24 cellular contexts compared by ENCODE assay signal in the genomic region with DNA sequence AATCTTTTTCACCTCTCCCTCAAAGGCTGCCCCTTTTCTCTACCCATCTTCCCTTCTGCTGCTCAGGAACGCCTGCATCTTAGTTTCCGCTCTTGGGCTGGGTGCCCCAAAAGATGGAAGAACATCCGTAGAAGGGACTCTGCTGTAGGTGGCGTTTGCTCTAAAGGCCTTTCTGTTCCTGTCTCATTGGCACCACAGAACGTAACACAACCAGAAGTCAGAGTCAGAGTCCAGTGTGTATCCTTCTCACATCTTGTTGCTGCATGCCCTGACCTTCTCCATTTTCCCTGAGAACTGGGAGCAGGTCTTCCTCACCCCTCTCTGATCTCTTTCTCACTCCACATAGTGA.
DNase-seq lines count a peak whose midpoint lies in the region; ATAC-seq, FAIRE-seq and TF ChIP-seq lines count a peak whose summit lies in the region.
"Had no signal": no experiment of that assay in that cellular context is flagged by ENCODE, and none has a peak within 500 bp of the region (broad histone marks: within the 10 kb centered on the region; RNA-seq: fewer than 3 reads in every experiment).

No MANE protein-coding gene starts in this region.

- H3K36me3 Mint-ChIP-seq in neural crest cell (ENCODE audit: low read depth) = no peaks in the 10 kb centered on the region
- H3K36me3 Mint-ChIP-seq: CD4-positive, CD25-positive, alpha-beta regulatory T cell had no signal

- H2AFZ ChIP-seq in H1 (ENCODE audit: low read length) (no peak overlapping the region), smooth muscle cell (ENCODE audit: low read depth) (no peak overlapping the region)

- intact Hi-C loops in thyroid gland (cut with DNase I) = no loop called here

- H3K4ac ChIP-seq in H1 (replicated peaks; ENCODE audit: insufficient read length, low read depth, low read length) = no peak overlapping the region

- no peak overlapping the region for H3K27ac Mint-ChIP-seq in neural crest cell (ENCODE audit: unreplicated experiment)
- H3K27ac Mint-ChIP-seq: CD4-positive, CD25-positive, alpha-beta regulatory T cell had no signal

- TF ChIP-seq POLR2A in H1 (IDR thresholded peaks at IDR 0.05; ENCODE audit: control extremely low read depth in 1 of 2, low read depth in 2 of 2, low read length in 2 of 2) (no peak), thyroid gland (IDR thresholded peaks at IDR 0.05) (no peak)

- no peak overlapping the region for H3K4me3 ChIP-seq in HEK293 (ENCODE audit: low read depth, low read length)
- peak overlapping the region in 1 of 4 experiments; percentile 45; a peak in 1 of 8 replicates for H3K4me3 ChIP-seq in H1 (ENCODE audit: extremely low read depth in 1 of 4, insufficient read depth in 2 of 4, low read depth in 3 of 4, low read length in 4 of 4)
- no peak overlapping the region for H3K4me3 ChIP-seq in thyroid gland (replicated peaks in 1 of 3)
- H3K4me3 ChIP-seq in smooth muscle cell = no peak overlapping the region
- H3K4me3 ChIP-seq: BLaER1, HAP-1, SJCRH30 had no signal

- H3K23ac ChIP-seq in H1 (ENCODE audit: insufficient read length) = no peak overlapping the region

- no peaks in the 10 kb centered on the region for H3F3A ChIP-seq in smooth muscle cell (ENCODE audit: low read depth)

- FAIRE-seq in H1 (lab: Jason Lieb, UNC) = no peak
- FAIRE-seq: GM12892, GM19239 had no signal

- TF ChIP-seq EP300 in H1 (IDR thresholded peaks at IDR 0.05; ENCODE audit: borderline replicate concordance in 1 of 2, low read depth in 2 of 2, low read length in 2 of 2) = no peak

- H3K27me3 Mint-ChIP-seq in neural crest cell (ENCODE audit: low read depth) = peaks cover 74% of the 10 kb centered on the region

- peak overlapping the region; percentile 12 for H4K91ac ChIP-seq in H1 (replicated peaks; ENCODE audit: insufficient read length, low read length)

- no peak overlapping the region for H4K5ac ChIP-seq in H1 (ENCODE audit: insufficient read length, low read depth, low read length)

- H3K79me2 ChIP-seq in H1 (ENCODE audit: control insufficient read depth in 1 of 2, insufficient read depth in 2 of 2, low read length in 2 of 2) (peaks cover 0 to 3% of the 10 kb centered on the region in 2 experiments; a peak in 2 of 4 replicates), smooth muscle cell (ENCODE audit: low read depth) (no peaks in the 10 kb centered on the region)

- H3K18ac ChIP-seq in H1 (ENCODE audit: extremely low read depth, low read length) = peak overlapping the region; percentile 85

- TF ChIP-seq CTCF in HEK293 (tag by site-specific recombination; IDR thresholded peaks at IDR 0.05) = no peak
- no peak for TF ChIP-seq CTCF in H1 (IDR thresholded peaks at IDR 0.05; ENCODE audit: control extremely low read depth in 1 of 3, insufficient read depth in 1 of 3, low read depth in 1 of 3, low read length in 3 of 3)
- no peak for TF ChIP-seq CTCF in neural crest cell (conservative IDR thresholded peaks at IDR 0.05)
- no peak for TF ChIP-seq CTCF in thyroid gland (IDR thresholded peaks at IDR 0.05)
- no peak for TF ChIP-seq CTCF in smooth muscle cell (IDR thresholded peaks at IDR 0.05; ENCODE audit: borderline replicate concordance, insufficient read depth, poor library complexity, severe bottlenecking)

- no peak for TF ChIP-seq RAD21 in H1 (IDR thresholded peaks at IDR 0.05 in 1 of 2, conservative IDR thresholded peaks at IDR 0.05 in 1 of 2; ENCODE audit: low read depth in 2 of 2, low read length in 2 of 2)

- H4K8ac ChIP-seq in H1 (ENCODE audit: extremely low read depth, insufficient read depth, low read length) = no peak overlapping the region

- no peak overlapping the region for H2BK120ac ChIP-seq in H1 (replicated peaks; ENCODE audit: low read depth, low read length)

- peak overlapping the region; percentile 44 for H2BK20ac ChIP-seq in H1 (ENCODE audit: low read length)

- 95% methylated on average over 5 of the region's 5 CpGs; no CpG with 5 or more reads in 1 of the 2 experiments for WGBS in H1 (ENCODE audit: extremely low coverage in 1 of 2, insufficient coverage in 1 of 2, insufficient read length in 1 of 2, insufficient replicate concordance in 2 of 2, low coverage in 1 of 2, low lambda C conversion rate in 2 of 2, missing lambda C conversion rate in 1 of 2), 2 experiments
- WGBS in thyroid gland, 2 donors = 89 to 93% methylated on average over 5 of the region's 5 CpGs
- WGBS in smooth muscle cell (ENCODE audit: low lambda C conversion rate) = 96% methylated on average over 5 of the region's 5 CpGs

- no peak for ATAC-seq in GM18520 (IDR thresholded peaks at IDR 0.05; ENCODE audit: unreplicated experiment)
- ATAC-seq: PC-3, SK-N-SH treated with all-trans-retinoic acid at 6 μM for 48 hours had no signal

- POLR2A ChIA-PET in HEK293 (lab: Yijun Ruan, JAX) (no interaction called here), H1 (lab: Charles Lee; ENCODE audit: partially characterized antibody) (interaction anchor here (1.0 kb wide), 1 partner anchor 35 kb away, joined by 3 read pairs; no protein-coding TSS in a partner anchor)

- H4K20me1 ChIP-seq in H1 (replicated peaks in 1 of 2; ENCODE audit: control insufficient read depth in 1 of 2, insufficient read depth in 2 of 2, low read length in 2 of 2) (no peaks in the 10 kb centered on the region), smooth muscle cell (ENCODE audit: low read depth) (no peaks in the 10 kb centered on the region)
- H4K20me1 ChIP-seq: BLaER1 had no signal

- H2BK15ac ChIP-seq in H1 (ENCODE audit: low read length) = 0 out of 2 replicates have a peak overlapping the region, but pooled peaks have one; percentile 7

- DNase-seq in H1 (ENCODE audit: low read depth in 1 of 2, low spot score in 2 of 2) (no peak), neural crest cell (ENCODE audit: low read depth, low spot score) (no peak), thyroid gland (no peak), SKM-1 treated with dmso at 0.1 percent for 144 hours (lab: John Stamatoyannopoulos, UW; ENCODE audit: unreplicated experiment) (no peak), smooth muscle cell (lab: John Stamatoyannopoulos, UW; ENCODE audit: unreplicated experiment) (no peak)
- DNase-seq: CD4-positive, CD25-positive, alpha-beta regulatory T cell; DMS153; DND-41; KG1; MM.1S; NCI-H1048; NCI-H1417 treated with DMSO at 0.1 percent for 48 hours; NCI-H187 treated with DMSO at 0.1 percent for 48 hours; NCI-H748 treated with DMSO at 0.1 percent for 48 hours; PC-3; SJCRH30 had no signal

- H3K36me3 ChIP-seq in HEK293 (ENCODE audit: control insufficient read depth in 2 of 2, insufficient read depth in 1 of 2, low read length in 2 of 2) (no peaks in the 10 kb centered on the region), H1 (ENCODE audit: control insufficient read depth in 2 of 4, insufficient read depth in 4 of 4, low read length in 3 of 4) (no peaks in the 10 kb centered on the region), thyroid gland (no peaks in the 10 kb centered on the region), smooth muscle cell (ENCODE audit: low read depth) (no peaks in the 10 kb centered on the region)
- H3K36me3 ChIP-seq: BLaER1, HAP-1, SJCRH30 had no signal

- no peak overlapping the region for H2AK5ac ChIP-seq in H1 (ENCODE audit: low read depth, low read length)

- CTCF ChIA-PET in HEK293 (lab: Yijun Ruan, JAX) = no interaction called here
- CTCF ChIA-PET in H1 (lab: Charles Lee; ENCODE audit: partially characterized antibody) = interaction anchor here (1.1 to 2.4 kb wide), 2 partner anchors 34 to 130 kb away, joined by 4 to 7 read pairs; no protein-coding TSS in a partner anchor

- H3K9ac ChIP-seq in H1 (replicated peaks in 1 of 4; ENCODE audit: extremely low read depth in 1 of 4, low read depth in 3 of 4, low read length in 3 of 4) (no peak overlapping the region), smooth muscle cell (ENCODE audit: low read depth) (no peak overlapping the region)
- H3K9ac ChIP-seq: BLaER1 had no signal

- no peaks in the 10 kb centered on the region for H3K4me1 ChIP-seq in HEK293 (ENCODE audit: control insufficient read depth, insufficient read depth, low read length)
- H3K4me1 ChIP-seq in H1 (replicated peaks in 1 of 4; ENCODE audit: control insufficient read depth in 3 of 4, insufficient read depth in 4 of 4, low read length in 3 of 4) = peaks cover 21 to 50% (median 41%) of the 10 kb centered on the region in 4 experiments
- no peaks in the 10 kb centered on the region for H3K4me1 ChIP-seq in thyroid gland
- peaks cover 5% of the 10 kb centered on the region for H3K4me1 ChIP-seq in smooth muscle cell (ENCODE audit: low read depth)

- H3K27me3 ChIP-seq in H1 (replicated peaks in 1 of 4; ENCODE audit: control insufficient read depth in 3 of 4, extremely low read depth in 1 of 4, insufficient read depth in 3 of 4, low read length in 3 of 4) (peaks cover 0 to 17% (median 11%) of the 10 kb centered on the region in 4 experiments; a peak in 5 of 7 replicates), thyroid gland (no peaks in the 10 kb centered on the region), smooth muscle cell (ENCODE audit: low read depth) (peaks cover 60% of the 10 kb centered on the region)
- H3K27me3 ChIP-seq: BLaER1 had no signal

- no peak overlapping the region for H3K27ac ChIP-seq in HEK293 (ENCODE audit: extremely low read depth, low read depth, low read length)
- H3K27ac ChIP-seq in H1 (ENCODE audit: low read depth, low read length) = no peak overlapping the region
- peak overlapping the region; percentile 94 for H3K27ac ChIP-seq in temporal lobe (ENCODE audit: low read depth, low read length)
- H3K27ac ChIP-seq in thyroid gland = no peak overlapping the region
- H3K27ac ChIP-seq in smooth muscle cell (ENCODE audit: low read depth) = no peak overlapping the region
- H3K27ac ChIP-seq: BLaER1, SJCRH30 had no signal

- H3K23me2 ChIP-seq in H1 (ENCODE audit: low read depth, low read length) = no peaks in the 10 kb centered on the region; the same call in 1 of the 2 replicates

- no peak overlapping the region for H3K14ac ChIP-seq in H1 (ENCODE audit: insufficient read length)

- no peaks in the 10 kb centered on the region for H3K9me3 ChIP-seq in HEK293 (ENCODE audit: control insufficient read depth, insufficient read depth, low read depth, low read length)
- H3K9me3 ChIP-seq in H1 (ENCODE audit: insufficient read depth in 2 of 2, low read depth in 1 of 2, low read length in 1 of 2) = no peaks in the 10 kb centered on the region
- no peaks in the 10 kb centered on the region for H3K9me3 ChIP-seq in thyroid gland
- H3K9me3 ChIP-seq in smooth muscle cell (replicated peaks; ENCODE audit: low read depth) = no peaks in the 10 kb centered on the region
- H3K9me3 ChIP-seq: BLaER1, HAP-1, SJCRH30 had no signal

- H3K79me1 ChIP-seq in H1 (ENCODE audit: low read depth, low read length) = no peaks in the 10 kb centered on the region; the same call in 1 of the 2 replicates

- H3K9me3 Mint-ChIP-seq in neural crest cell = no peaks in the 10 kb centered on the region

- peak overlapping the region; percentile 65 for H3K4me3 Mint-ChIP-seq in neural crest cell
- H3K4me3 Mint-ChIP-seq: CD4-positive, CD25-positive, alpha-beta regulatory T cell had no signal

- peak overlapping the region; percentile 98; the same call in 1 of the 2 replicates for H2BK12ac ChIP-seq in H1 (ENCODE audit: low read depth, low read length)

- peak overlapping the region; percentile 60; the same call in 1 of the 2 replicates for H2BK5ac ChIP-seq in H1 (ENCODE audit: low read depth, low read length)

- H3K4me2 ChIP-seq in H1 (ENCODE audit: insufficient read depth in 1 of 2, low read depth in 2 of 2, low read length in 2 of 2) (peak overlapping the region; percentile 56 to 59), smooth muscle cell (no peak overlapping the region)
- H3K4me2 ChIP-seq: BLaER1 had no signal

- H3K4me1 Mint-ChIP-seq in neural crest cell = peaks cover 72% of the 10 kb centered on the region

- no peak overlapping the region for H3K56ac ChIP-seq in H1 (replicated peaks; ENCODE audit: insufficient read length, low read depth, low read length)
